5 cellular contexts compared by ENCODE assay signal in the genomic region with DNA sequence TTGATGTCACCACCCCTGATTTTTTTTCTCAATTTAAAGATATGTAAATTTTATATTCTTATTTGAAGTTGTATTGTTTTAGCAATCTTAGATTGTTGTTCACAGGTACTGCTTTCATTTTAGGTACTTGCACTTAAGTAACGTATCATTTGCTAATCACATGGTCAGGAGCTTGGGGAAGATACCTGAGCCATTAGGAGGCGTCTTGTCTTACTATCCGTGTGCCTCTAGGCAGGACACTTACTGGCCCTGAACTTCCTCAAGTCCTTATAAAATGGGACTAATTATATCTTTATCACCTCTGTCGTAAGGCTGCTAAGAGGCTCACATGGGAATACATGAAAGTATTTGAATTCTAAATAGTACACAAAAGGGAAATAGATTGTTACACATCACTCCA.
"Had no signal": no experiment of that assay in that cellular context is flagged by ENCODE, and none has a peak within 500 bp of the region (broad histone marks: within the 10 kb centered on the region; RNA-seq: fewer than 3 reads in every experiment).

No MANE protein-coding gene starts in this region.

- H3K4me3 ChIP-seq: GM23248, K562 had no signal

- DNase-seq: GM23248, H9, HCEC 1CT, IMR-90 had no signal

- ATAC-seq: K562 had no signal

- H3K9ac ChIP-seq: GM23248 had no signal

- H3K27ac ChIP-seq: GM23248 had no signal
